8 cellular contexts compared by ENCODE assay signal in genomic region chr1:158203693-158204457, GRCh38. TPM values are rescaled to one million over a fixed set of nuclear protein-coding genes. Genes with fewer than 3 reads are reported as not detected.
DNase-seq lines count a peak whose midpoint lies in the region; ATAC-seq and TF ChIP-seq lines count a peak whose summit lies in the region.

No MANE protein-coding gene starts in this region.

- DNase-seq in NCI-H2171 treated with DMSO at 0.1 percent for 48 hours (lab: John Stamatoyannopoulos, UW) (peak; percentile 9), NCI-H2171 (lab: John Stamatoyannopoulos, UW) (no peak), NCI-H1694 (lab: John Stamatoyannopoulos, UW) (peak; percentile 46), activated B cell treated with CpG ODN at 0.5 μM for 24 hours (no peak), heart left ventricle (no peak), sigmoid colon (no peak), 8988T (no peak)

- TF ChIP-seq CTCF in activated B cell treated with CpG ODN at 0.5 μM for 24 hours (IDR thresholded peaks at IDR 0.05) (no peak), heart left ventricle (IDR thresholded peaks at IDR 0.05) (peak; percentile 73 to 90 (median 83)), sigmoid colon (IDR thresholded peaks at IDR 0.05) (peak; percentile 50 to 73 (median 64))

- H3K4me1 Mint-ChIP-seq in activated B cell treated with CpG ODN at 0.5 μM for 24 hours = peaks cover 23% of the 10 kb centered on the region

- H3K27me3 Mint-ChIP-seq in activated B cell treated with CpG ODN at 0.5 μM for 24 hours = no peaks in the 10 kb centered on the region

- H3K36me3 ChIP-seq in heart left ventricle (no peaks in the 10 kb centered on the region), sigmoid colon (no peaks in the 10 kb centered on the region)

- H3K27ac Mint-ChIP-seq in activated B cell treated with CpG ODN at 0.5 μM for 24 hours = peak overlapping the region; percentile 41

- no peaks in the 10 kb centered on the region for H3K36me3 Mint-ChIP-seq in activated B cell treated with CpG ODN at 0.5 μM for 24 hours (ENCODE audit: low read depth)

- CTCF ChIA-PET in activated B cell treated with CpG ODN at 0.5 μM for 24 hours (lab: Charles Lee) = interaction anchor here (0.7 to 6.0 kb wide), 58 partner anchors 10 to 872 kb away, joined by 3 to 232 read pairs (median 5); partner anchors contain the start of genes CD1B, CD1C, CD1D and CD1E

- 19 to 22% (median 20%) methylated on average over 7 of the region's 7 CpGs for WGBS in heart left ventricle, 4 donors
- WGBS in sigmoid colon, 2 donors = 19 to 20% methylated on average over 7 of the region's 7 CpGs

- peak overlapping the region; percentile 49 for H3K4me3 Mint-ChIP-seq in activated B cell treated with CpG ODN at 0.5 μM for 24 hours

- H3K4me3 ChIP-seq in heart left ventricle = no peak overlapping the region
- H3K4me3 ChIP-seq in sigmoid colon = no peak overlapping the region

- ATAC-seq in GM21515 (IDR thresholded peaks at IDR 0.05; ENCODE audit: unreplicated experiment) = peak; percentile 72
- peak; percentile 69 for ATAC-seq in activated B cell treated with CpG ODN at 0.5 μM for 24 hours (ENCODE audit: low read depth)
- ATAC-seq in heart left ventricle = peak; percentile 51 to 77 (median 67)

- TF ChIP-seq EP300 in sigmoid colon (IDR thresholded peaks at IDR 0.05) = no peak

- H3K27me3 ChIP-seq in heart left ventricle (peaks cover 0 to 8% (median 0%) of the 10 kb centered on the region in 9 donors), sigmoid colon (no peaks in the 10 kb centered on the region)

- POLR2A ChIA-PET in activated B cell treated with CpG ODN at 0.5 μM for 24 hours (lab: Charles Lee) = interaction anchor here (1.2 to 1.8 kb wide), 7 partner anchors 23 to 126 kb away, joined by 4 to 10 read pairs (median 6); partner anchors contain the start of gene CD1D

- intact Hi-C loops in activated B cell treated with CpG ODN at 0.5 μM for 24 hours (cut with micrococcal nuclease) = loop anchor here (1.0 to 5.0 kb wide), 8 partner anchors 23 to 868 kb away; partner anchors contain the start of gene CD1D
- intact Hi-C loops in heart left ventricle (cut with DNase I) = loop anchor here (2.0 to 10.0 kb wide), 11 partner anchors 291 to 871 kb away; partner anchors contain the start of gene AIM2 (in 2 of the 10)
- intact Hi-C loops in sigmoid colon (cut with DNase I) = loop anchor here (1.0 kb wide), 2 partner anchors 794 to 868 kb away; no protein-coding TSS in a partner anchor

- TF ChIP-seq POLR2A in heart left ventricle (IDR thresholded peaks at IDR 0.05) = no peak
- no peak for TF ChIP-seq POLR2A in sigmoid colon (IDR thresholded peaks at IDR 0.05)

- H3K27ac ChIP-seq in heart left ventricle = no peak overlapping the region
- H3K27ac ChIP-seq in sigmoid colon = no peak overlapping the region

- peaks cover 0 to 12% (median 0%) of the 10 kb centered on the region in 12 donors for H3K4me1 ChIP-seq in heart left ventricle
- no peaks in the 10 kb centered on the region for H3K4me1 ChIP-seq in sigmoid colon

- H3K9me3 ChIP-seq in heart left ventricle (peaks cover 0 to 2% (median 0%) of the 10 kb centered on the region in 12 donors), sigmoid colon (no peaks in the 10 kb centered on the region)

- peaks cover 4% of the 10 kb centered on the region for H3K9me3 Mint-ChIP-seq in activated B cell treated with CpG ODN at 0.5 μM for 24 hours

RNA-seq across cellular contexts. Expression of gene CD1D, which starts 23.2 kb away (rescaled TPM):
- total RNA-seq in activated B cell treated with CpG ODN at 0.5 μM for 24 hours (4.6 and 5.0 TPM in 2 replicates), heart left ventricle (1 to 10 TPM in 7 of 9 donors, under 1 TPM in 2; 0.38 to 5.3 (median 1.7) TPM), sigmoid colon (1 to 10 TPM; 1.1 to 3.0 (median 2.2) TPM)
- polyA plus RNA-seq in heart left ventricle (1 to 10 TPM; 2.0 TPM), sigmoid colon (1 to 10 TPM in 2 of 3 donors, under 1 TPM in 1; 0.60 to 5.9 (median 3.2) TPM)

RNA-seq across cellular contexts. Expression of gene CD1A, which starts 50.3 kb away (rescaled TPM):
- total RNA-seq in activated B cell treated with CpG ODN at 0.5 μM for 24 hours = 1.4 and 1.6 TPM in 2 replicates
- under 1 TPM in 1 of 9 donors, not detected in 8; 0.15 TPM for total RNA-seq in heart left ventricle
- polyA plus RNA-seq in heart left ventricle = not detected
- total RNA-seq in sigmoid colon = not detected
- polyA plus RNA-seq in sigmoid colon = under 1 TPM in 1 of 3 donors, not detected in 2; 0.90 TPM

Comparison
In these comparisons a context has a peak if more than half of its experiments do, and no peak if none do; other contexts are left out.
1. DNase-seq: peak in NCI-H2171 treated with DMSO at 0.1 percent for 48 hours (single experiment) and NCI-H1694 (single experiment); none in NCI-H2171 (single experiment), activated B cell treated with CpG ODN at 0.5 μM for 24 hours (single experiment), heart left ventricle (0 of 5), sigmoid colon (single experiment) and 8988T (single experiment).
2. Peak in every context shown above with its lines, with median percentiles within 50 percentile points of each other: ATAC-seq.